In genomic region chr2:239006886-239007285, GRCh38 we compare ENCODE assay signal across 20 cellular contexts.
DNase-seq lines count a peak whose midpoint lies in the region; ATAC-seq and TF ChIP-seq lines count a peak whose summit lies in the region.
"Had no signal": no experiment of that assay in that cellular context is flagged by ENCODE, and none has a peak within 500 bp of the region (broad histone marks: within the 10 kb centered on the region; RNA-seq: fewer than 3 reads in every experiment).

No MANE protein-coding gene starts in this region.

- H3K4me3 ChIP-seq in IMR-90 (ENCODE audit: insufficient read depth, low read depth, low read length) (no peak overlapping the region), mucosa of descending colon (no peak overlapping the region)

- no peak overlapping the region for H3K9ac ChIP-seq in IMR-90 (ENCODE audit: low read depth, low read length)

- TF ChIP-seq RAD21 in IMR-90 (IDR thresholded peaks at IDR 0.05; ENCODE audit: low read length): no peak

- H3K4me2 ChIP-seq in IMR-90 (ENCODE audit: low read depth, low read length): no peak overlapping the region

- dilution Hi-C loops in IMR-90 (cut with HindIII; ENCODE audit: low sequenced_read_pairs, unreplicated experiment): no loop called here

- in situ Hi-C loops in IMR-90 (cut with MboI; ENCODE audit: low sequenced_read_pairs): loop anchor here (10.0 kb wide), 1 partner anchor 642 kb away; no protein-coding TSS in a partner anchor

- H3K27ac ChIP-seq in IMR-90 (ENCODE audit: insufficient read depth, low read length): no peak overlapping the region

- H2BK5ac ChIP-seq in IMR-90 (ENCODE audit: low read depth, low read length, poor library complexity, severe bottlenecking): no peak overlapping the region

- H3K36me3 ChIP-seq in IMR-90 (ENCODE audit: control insufficient read depth, insufficient read depth, low read length) (no peaks in the 10 kb centered on the region), mucosa of descending colon (ENCODE audit: low read depth) (no peaks in the 10 kb centered on the region)

- no peak overlapping the region for H4K91ac ChIP-seq in IMR-90 (ENCODE audit: insufficient read depth, low read depth, low read length)

- no peak overlapping the region for H4K8ac ChIP-seq in IMR-90 (ENCODE audit: low read depth in 2 of 2, low read length in 2 of 2)

- H2AK5ac ChIP-seq in IMR-90 (ENCODE audit: low read depth, low read length): no peak overlapping the region

- H3K79me1 ChIP-seq in IMR-90 (ENCODE audit: low read depth in 1 of 2, low read length in 2 of 2): no peaks in the 10 kb centered on the region

- ATAC-seq in IMR-90 (ENCODE audit: low read depth) (peak; percentile 33), mucosa of descending colon (peak; percentile 93), GM21786 (IDR thresholded peaks at IDR 0.05; ENCODE audit: unreplicated experiment) (no peak), HG02798 (IDR thresholded peaks at IDR 0.05; ENCODE audit: poor library complexity, unreplicated experiment) (no peak), HG02973 (IDR thresholded peaks at IDR 0.05; ENCODE audit: unreplicated experiment) (no peak), GM18498 (IDR thresholded peaks at IDR 0.05; ENCODE audit: unreplicated experiment) (no peak)
- ATAC-seq: activated naive CD8-positive, alpha-beta T cell treated with anti-CD3 and anti-CD28 coated beads, Interleukin-2, amount 50 U/mL, for 24 hours; activated T-helper 17 cell treated with anti-CD3 and anti-CD28 coated beads, Interleukin-2, amount 50 U/mL, for 72 hours had no signal

- H3K27me3 ChIP-seq in IMR-90 (ENCODE audit: control insufficient read depth, insufficient read depth, low read length): peaks cover 50% of the 10 kb centered on the region

- no peak for TF ChIP-seq POLR2A in IMR-90 (IDR thresholded peaks at IDR 0.05; ENCODE audit: low read depth, low read length)

- DNase-seq in ELR (ENCODE audit: low read depth) (peak; percentile 74), IMR-90 (peak; percentile 3), astrocyte of the hippocampus (ENCODE audit: low read depth, low spot score) (peak; percentile 17), mucosa of descending colon (peak in 1 of 3 donors; percentile 4)
- DNase-seq: activated B cell treated with CpG ODN at 0.5 μM for 24 hours; activated naive CD8-positive, alpha-beta T cell treated with anti-CD3 and anti-CD28 coated beads, Interleukin-2, amount 50 U/mL, for 24 hours; C1 segment of cervical spinal cord; central memory CD4-positive, alpha-beta T cell; mesendoderm; NCI-H2029; NCI-H774; stimulated activated CD4-positive, alpha-beta T cell treated with anti-CD3 and anti-CD28 coated beads, Interleukin-15, amount 100 ng/mL, for 24 hours; stimulated activated naive CD4-positive, alpha-beta T cell; T-helper 1 cell; trophoblast cell had no signal

- H2BK15ac ChIP-seq in IMR-90 (ENCODE audit: low read depth, low read length): no peak overlapping the region

- H4K20me1 ChIP-seq in IMR-90 (ENCODE audit: insufficient read depth, low read length): no peaks in the 10 kb centered on the region

- no TSS peak for BruUV-seq in IMR-90 (replicated peaks; lab: Mats Ljungman, UMichigan)

- no peak overlapping the region for H3K18ac ChIP-seq in IMR-90 (ENCODE audit: low read depth, low read length)

- no peak overlapping the region for H2AFZ ChIP-seq in IMR-90 (replicated peaks; ENCODE audit: low read length, poor library complexity)

- CTCF ChIA-PET in IMR-90 (lab: Yijun Ruan, JAX): no interaction called here

- POLR2A ChIA-PET in IMR-90 (lab: Charles Lee; ENCODE audit: unreplicated experiment): no interaction called here

- no peak overlapping the region for H3K56ac ChIP-seq in IMR-90 (ENCODE audit: extremely low read depth, insufficient read depth, low read length)

- no peak overlapping the region for H2BK20ac ChIP-seq in IMR-90 (ENCODE audit: low read depth, low read length)

- no peak overlapping the region for H2AK9ac ChIP-seq in IMR-90 (replicated peaks; ENCODE audit: low read depth, low read length, poor library complexity)

- TF ChIP-seq CTCF in IMR-90 (conservative IDR thresholded peaks at IDR 0.05; ENCODE audit: low read depth, low read length): no peak
- no peak for TF ChIP-seq CTCF in mucosa of descending colon (IDR thresholded peaks at IDR 0.05)

- intact Hi-C loops in IMR-90 (cut with micrococcal nuclease): loop anchor here (10.0 kb wide), 2 partner anchors 282 to 492 kb away; no protein-coding TSS in a partner anchor
- intact Hi-C loops in mucosa of descending colon (cut with DNase I, micrococcal nuclease): no loop called here

- no peaks in the 10 kb centered on the region for H3K9me1 ChIP-seq in IMR-90 (ENCODE audit: insufficient read depth, low read length)

- no peak overlapping the region for H4K5ac ChIP-seq in IMR-90 (ENCODE audit: low read depth, low read length)

- H3K4ac ChIP-seq in IMR-90 (ENCODE audit: low read depth, low read length): no peak overlapping the region

- no CpG with 5 or more reads among the region's 5 CpGs for whole genome bisulfite sequencing in IMR-90 (ENCODE audit: extremely low coverage in 2 of 2, insufficient read length in 1 of 2), 2 experiments

- H3K4me1 ChIP-seq in IMR-90 (ENCODE audit: control insufficient read depth, insufficient read depth, low read length) (peaks cover 3% of the 10 kb centered on the region; the same call in 1 of the 2 replicates), mucosa of descending colon (ENCODE audit: low read depth) (no peaks in the 10 kb centered on the region)

- no peak overlapping the region for H3K23ac ChIP-seq in IMR-90 (ENCODE audit: low read depth, low read length)

- peaks cover 5% of the 10 kb centered on the region; the same call in 1 of the 2 replicates for H3K9me3 ChIP-seq in IMR-90 (ENCODE audit: control insufficient read depth, insufficient read depth, low read length)
- H3K9me3 ChIP-seq in mucosa of descending colon: peaks cover under 1% of the 10 kb centered on the region

- H2BK120ac ChIP-seq in IMR-90 (ENCODE audit: low read depth, low read length): no peak overlapping the region

- H3K14ac ChIP-seq in IMR-90 (replicated peaks; ENCODE audit: low read depth, low read length): no peak overlapping the region

TF ChIP-seq in IMR-90, 13 proteins besides CTCF, POLR2A, EP300 and RAD21:
- TF ChIP-seq CEBPB (IDR thresholded peaks at IDR 0.05; ENCODE audit: low read depth, low read length) (no peak), BHLHE40 (IDR thresholded peaks at IDR 0.05; ENCODE audit: low read depth, low read length) (no peak)

Comparison
In these comparisons a context has a peak if more than half of its experiments do, and no peak if none do; other contexts are left out.
1. ATAC-seq: peak in IMR-90 (single experiment) and mucosa of descending colon (single experiment); none in GM21786 (single experiment), HG02798 (single experiment), HG02973 (single experiment) and GM18498 (single experiment).